29 cellular contexts compared by ENCODE assay signal in the genomic region with DNA sequence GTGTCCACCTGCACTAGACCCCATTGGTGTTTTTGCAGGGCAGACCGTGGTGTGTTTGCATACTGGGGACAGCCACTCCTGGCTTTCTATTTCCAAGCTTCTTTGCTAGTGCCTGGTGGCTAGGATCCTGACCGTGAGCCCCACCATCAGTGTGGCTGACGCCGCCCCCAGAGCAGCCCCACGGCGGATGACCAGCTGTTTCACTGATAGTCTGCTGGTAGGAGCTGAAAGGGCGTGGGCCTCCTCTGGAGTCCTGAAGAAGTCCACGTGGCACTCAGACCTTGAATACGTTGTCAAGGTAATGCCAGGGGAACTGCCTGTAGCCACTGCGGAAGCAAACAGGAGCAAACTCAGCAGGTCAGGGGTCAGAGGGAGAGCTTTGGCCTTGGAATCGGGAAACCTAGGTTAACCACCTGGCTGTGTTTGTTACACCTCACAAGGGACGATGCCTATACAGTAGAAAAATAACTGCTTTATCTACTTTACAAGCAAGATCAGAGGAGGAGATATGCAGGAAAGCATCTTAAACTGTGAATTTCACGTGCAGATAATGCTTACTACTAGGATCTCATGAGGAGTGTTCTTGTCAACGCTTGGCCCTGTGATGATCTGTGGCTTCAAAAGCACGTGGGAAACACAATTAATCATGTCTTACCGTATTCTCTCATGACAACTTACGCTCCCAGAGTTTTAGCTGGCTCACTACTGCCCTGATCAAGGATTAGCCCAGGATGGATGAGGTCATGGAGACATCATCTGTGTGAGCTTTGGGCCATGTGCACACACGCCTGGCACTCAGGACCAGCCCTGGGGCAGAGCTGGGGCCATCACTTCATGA. TPM values are rescaled to one million over a fixed set of nuclear protein-coding genes. Genes with fewer than 3 reads are reported as not detected.
DNase-seq lines count a peak whose midpoint lies in the region; ATAC-seq and TF ChIP-seq lines count a peak whose summit lies in the region.
"Had no signal": no experiment of that assay in that cellular context is flagged by ENCODE, and none has a peak within 500 bp of the region (broad histone marks: within the 10 kb centered on the region; RNA-seq: fewer than 3 reads in every experiment).

No MANE protein-coding gene starts in this region.

- H3K4me1 ChIP-seq in right lobe of liver: peaks cover 0 to 9% (median 4%) of the 10 kb centered on the region in 4 donors
- H3K4me1 ChIP-seq: BE2C, HAP-1 had no signal

- no peak overlapping the region for H3K4me3 Mint-ChIP-seq in T-helper 17 cell
- H3K4me3 Mint-ChIP-seq in endothelial cell (ENCODE audit: unreplicated experiment): peak overlapping the region; percentile 66
- no peak overlapping the region for H3K4me3 Mint-ChIP-seq in activated CD4-positive, alpha-beta memory T cell treated with anti-CD3 and anti-CD28 coated beads for 36 hours
- H3K4me3 Mint-ChIP-seq: CD14-positive monocyte; CD8-positive, alpha-beta memory T cell; HFFc6 had no signal

- WGBS in right lobe of liver (ENCODE audit: insufficient coverage, low coverage, low lambda C conversion rate, missing lambda C conversion rate): 62% methylated on average over 10 of the region's 18 CpGs

- ATAC-seq in T-helper 17 cell (no peak), right lobe of liver (peak; percentile 48 to 64 (median 54))
- ATAC-seq: Panc1 had no signal

- no peaks in the 10 kb centered on the region for H3K27me3 ChIP-seq in right lobe of liver
- H3K27me3 ChIP-seq: BE2C had no signal

- no peak overlapping the region for H3K4me3 ChIP-seq in right lobe of liver
- H3K4me3 ChIP-seq: HAP-1 had no signal

- peaks cover 4% of the 10 kb centered on the region for H3K27me3 Mint-ChIP-seq in T-helper 17 cell
- peaks cover 2% of the 10 kb centered on the region for H3K27me3 Mint-ChIP-seq in endothelial cell (ENCODE audit: unreplicated experiment)
- H3K27me3 Mint-ChIP-seq in activated CD4-positive, alpha-beta memory T cell treated with anti-CD3 and anti-CD28 coated beads for 36 hours: no peaks in the 10 kb centered on the region
- H3K27me3 Mint-ChIP-seq: CD8-positive, alpha-beta memory T cell had no signal

- DNase-seq in MV-4-11 (lab: John Stamatoyannopoulos, UW): peak; percentile 12
- DNase-seq in T-helper 17 cell: no peak
- no peak for DNase-seq in endothelial cell (ENCODE audit: low spot score)
- no peak for DNase-seq in right lobe of liver
- no peak for DNase-seq in AG08396 (ENCODE audit: low spot score)
- no peak for DNase-seq in NCI-H524 treated with DMSO at 0.1 percent for 48 hours (lab: John Stamatoyannopoulos, UW)
- no peak for DNase-seq in activated CD4-positive, alpha-beta memory T cell treated with anti-CD3 and anti-CD28 coated beads for 36 hours
- DNase-seq: BE2C; CD8-positive, alpha-beta memory T cell; DMS 273 treated with DMSO at 0.1 percent for 48 hours; DMS79; EL; GDM1; GOT3; HFFc6; IMR-90; NCI-H1092; NCI-H1417 treated with DMSO at 0.1 percent for 48 hours; NCI-H1694 treated with DMSO at 0.1 percent for 48 hours; NCI-H2081; NCI-H2227 treated with DMSO at 0.1 percent for 48 hours; NCI-H69; SK-N-SH had no signal

- POLR2A ChIA-PET in activated CD4-positive, alpha-beta memory T cell treated with anti-CD3 and anti-CD28 coated beads for 36 hours (lab: Charles Lee): no interaction called here

- no peaks in the 10 kb centered on the region for H3K9me3 ChIP-seq in T-helper 17 cell (ENCODE audit: control insufficient read depth, low read length, poor library complexity, severe bottlenecking)
- H3K9me3 ChIP-seq in right lobe of liver: no peaks in the 10 kb centered on the region
- H3K9me3 ChIP-seq: BE2C, HAP-1, SK-N-SH had no signal

- intact Hi-C loops in right lobe of liver (cut with DNase I): no loop called here
- intact Hi-C loops in activated CD4-positive, alpha-beta memory T cell treated with anti-CD3 and anti-CD28 coated beads for 36 hours (cut with micrococcal nuclease): no loop called here

- no peak for TF ChIP-seq POLR2A in right lobe of liver (IDR thresholded peaks at IDR 0.05)

- H3K36me3 Mint-ChIP-seq in T-helper 17 cell (ENCODE audit: low read depth) (peaks cover 2% of the 10 kb centered on the region), endothelial cell (ENCODE audit: low read depth, unreplicated experiment) (peaks cover 51% of the 10 kb centered on the region)
- peaks cover 12% of the 10 kb centered on the region for H3K36me3 Mint-ChIP-seq in activated CD4-positive, alpha-beta memory T cell treated with anti-CD3 and anti-CD28 coated beads for 36 hours

- H3K27ac Mint-ChIP-seq in T-helper 17 cell (peak overlapping the region; percentile 21), endothelial cell (ENCODE audit: unreplicated experiment) (no peak overlapping the region)
- H3K27ac Mint-ChIP-seq in activated CD4-positive, alpha-beta memory T cell treated with anti-CD3 and anti-CD28 coated beads for 36 hours: no peak overlapping the region
- H3K27ac Mint-ChIP-seq: CD14-positive monocyte, HFFc6 had no signal

- no peak for TF ChIP-seq CTCF in endothelial cell (IDR thresholded peaks at IDR 0.05; ENCODE audit: unreplicated experiment)
- TF ChIP-seq CTCF in right lobe of liver (IDR thresholded peaks at IDR 0.05): no peak

- peaks cover 8% of the 10 kb centered on the region for H3K9me3 Mint-ChIP-seq in endothelial cell (ENCODE audit: unreplicated experiment)
- no peaks in the 10 kb centered on the region for H3K9me3 Mint-ChIP-seq in activated CD4-positive, alpha-beta memory T cell treated with anti-CD3 and anti-CD28 coated beads for 36 hours
- H3K9me3 Mint-ChIP-seq: CD14-positive monocyte; CD8-positive, alpha-beta memory T cell; HFFc6 had no signal

- H3K27ac ChIP-seq in right lobe of liver: no peak overlapping the region
- H3K27ac ChIP-seq: KMS-11 had no signal

- CTCF ChIA-PET in activated CD4-positive, alpha-beta memory T cell treated with anti-CD3 and anti-CD28 coated beads for 36 hours (lab: Charles Lee): interaction anchor here (1.3 kb wide), 1 partner anchor 10 kb away, joined by 3 read pairs; no protein-coding TSS in a partner anchor

- peaks cover 2% of the 10 kb centered on the region for H3K4me1 Mint-ChIP-seq in T-helper 17 cell
- no peaks in the 10 kb centered on the region for H3K4me1 Mint-ChIP-seq in endothelial cell (ENCODE audit: unreplicated experiment)
- H3K4me1 Mint-ChIP-seq in activated CD4-positive, alpha-beta memory T cell treated with anti-CD3 and anti-CD28 coated beads for 36 hours (ENCODE audit: low read depth): no peaks in the 10 kb centered on the region
- H3K4me1 Mint-ChIP-seq: CD8-positive, alpha-beta memory T cell had no signal

- peaks cover 0 to 26% (median 3%) of the 10 kb centered on the region in 4 donors for H3K36me3 ChIP-seq in right lobe of liver
- H3K36me3 ChIP-seq: BE2C had no signal

RNA-seq across cellular contexts. Expression of gene ALDH3A2, which starts 30.2 kb away (rescaled TPM):
- total RNA-seq in T-helper 17 cell (10 to 100 TPM; 16.1 to 17.1 TPM), endothelial cell (ENCODE audit: unreplicated experiment) (21.0 TPM), right lobe of liver (100 to 1,000 TPM; 102 to 264 (median 182) TPM)
- total RNA-seq in activated CD4-positive, alpha-beta memory T cell treated with anti-CD3 and anti-CD28 coated beads for 36 hours: 10 to 100 TPM; 27.3 to 35.7 TPM

RNA-seq across cellular contexts. Expression of gene SLC47A2, which starts 37.6 kb away (rescaled TPM):
- total RNA-seq in T-helper 17 cell (not detected), endothelial cell (ENCODE audit: unreplicated experiment) (not detected), right lobe of liver (not detected)
- not detected for total RNA-seq in activated CD4-positive, alpha-beta memory T cell treated with anti-CD3 and anti-CD28 coated beads for 36 hours
- total RNA-seq: CD8-positive, alpha-beta memory T cell; HFFc6; IMR-90; NCI-H460; OCI-LY7 had no signal
